14 cellular contexts compared by ENCODE assay signal in genomic region chr5:138054863-138055558, GRCh38. TPM values are rescaled to one million over a fixed set of nuclear protein-coding genes. Genes with fewer than 3 reads are reported as not detected.
DNase-seq lines count a peak whose midpoint lies in the region; ATAC-seq and TF ChIP-seq lines count a peak whose summit lies in the region.
"Had no signal": no experiment of that assay in that cellular context is flagged by ENCODE, and none has a peak within 500 bp of the region (broad histone marks: within the 10 kb centered on the region; RNA-seq: fewer than 3 reads in every experiment).

No MANE protein-coding gene starts in this region.

- no peaks in the 10 kb centered on the region for H4K20me1 ChIP-seq in PC-3 (ENCODE audit: low read length)

- H3K9me2 ChIP-seq in PC-3 (replicated peaks; ENCODE audit: low read length), result no peaks in the 10 kb centered on the region

- H3K4me1 ChIP-seq in spleen (no peaks in the 10 kb centered on the region), PC-3 (ENCODE audit: insufficient read depth, low read length) (no peaks in the 10 kb centered on the region)
- H3K4me1 ChIP-seq: BE2C had no signal

- H3K4me3 ChIP-seq in spleen (no peak overlapping the region), PC-3 (ENCODE audit: low read length) (no peak overlapping the region)

- no peaks in the 10 kb centered on the region for H3K36me3 Mint-ChIP-seq in nephron (ENCODE audit: low read depth)

- H3K9me3 Mint-ChIP-seq in nephron, result no peaks in the 10 kb centered on the region
- H3K9me3 Mint-ChIP-seq: activated T-helper 17 cell treated with anti-CD3 and anti-CD28 coated beads, Interleukin-2, amount 50 U/mL, for 72 hours had no signal

- no peak overlapping the region for H3K27ac Mint-ChIP-seq in nephron

- no TSS peak for BruUV-seq in PC-3 (replicated peaks; lab: Mats Ljungman, UMichigan)

- no peaks in the 10 kb centered on the region for H3K4me1 Mint-ChIP-seq in nephron

- H3K9me3 ChIP-seq in spleen (no peaks in the 10 kb centered on the region), PC-3 (ENCODE audit: low read length) (no peaks in the 10 kb centered on the region)
- H3K9me3 ChIP-seq: BE2C had no signal

- 45 to 54% (median 51%) methylated on average over 13 of the region's 13 CpGs for WGBS in spleen, 5 donors

- intact Hi-C loops in spleen (cut with DNase I; ENCODE audit: low total_unique reads), result no loop called here
- intact Hi-C loops in PC-3 (cut with micrococcal nuclease), result no loop called here

- no peak overlapping the region for H3K4me2 ChIP-seq in PC-3 (ENCODE audit: low read length)

- no peaks in the 10 kb centered on the region for H3K36me3 ChIP-seq in spleen
- H3K36me3 ChIP-seq in PC-3 (ENCODE audit: low read depth, low read length), result no peaks in the 10 kb centered on the region
- H3K36me3 ChIP-seq: BE2C had no signal

- H2AFZ ChIP-seq in PC-3 (ENCODE audit: low read length), result no peak overlapping the region

- TF ChIP-seq CTCF in nephron (IDR thresholded peaks at IDR 0.05; ENCODE audit: unreplicated experiment in 3 of 3) (no peak), spleen (IDR thresholded peaks at IDR 0.05 in 8 of 11, conservative IDR thresholded peaks at IDR 0.05 in 3 of 11) (no peak), PC-3 (conservative IDR thresholded peaks at IDR 0.05; ENCODE audit: low read depth, low read length) (no peak)

- CTCF ChIA-PET in PC-3 (lab: Charles Lee), result no interaction called here

- H3K27me3 ChIP-seq in spleen (replicated peaks in 1 of 7) (peaks cover 0 to 6% (median 0%) of the 10 kb centered on the region in 7 donors), PC-3 (ENCODE audit: low read length) (no peaks in the 10 kb centered on the region)
- H3K27me3 ChIP-seq: BE2C had no signal

- DNase-seq in Daoy (ENCODE audit: low read depth) (peak; percentile 18), NCI-H2227 treated with DMSO at 0.1 percent for 48 hours (lab: John Stamatoyannopoulos, UW) (peak; percentile 56), ecto neural progenitor cell (ENCODE audit: low spot score) (peak; percentile 55), spleen (no peak), PC-3 (no peak)
- no peak for DNase-seq in activated CD4-positive, alpha-beta T cell treated with anti-CD3 and anti-CD28 coated beads for 4 hours
- DNase-seq: activated CD4-positive, CD25-positive, alpha-beta regulatory T cell; BE2C; NCI-H2081 treated with DMSO at 0.1 percent for 48 hours had no signal

- no peak overlapping the region for H3K9ac ChIP-seq in PC-3 (ENCODE audit: low read length)

- TF ChIP-seq POLR2A in spleen (IDR thresholded peaks at IDR 0.05), result no peak

- no peaks in the 10 kb centered on the region for H3K79me2 ChIP-seq in PC-3 (ENCODE audit: low read length)

- H3K4me3 Mint-ChIP-seq in nephron, result peak overlapping the region in 2 of 3 experiments; percentile 31 to 37

- no peak for ATAC-seq in PC-3
- no peak for ATAC-seq in HG02759 (IDR thresholded peaks at IDR 0.05; ENCODE audit: unreplicated experiment)
- ATAC-seq: activated T-helper 17 cell treated with anti-CD3 and anti-CD28 coated beads, Interleukin-2, amount 50 U/mL, for 72 hours had no signal

- peaks cover 5% of the 10 kb centered on the region for H3K27me3 Mint-ChIP-seq in nephron (ENCODE audit: low read depth)
- H3K27me3 Mint-ChIP-seq: activated T-helper 17 cell treated with anti-CD3 and anti-CD28 coated beads, Interleukin-2, amount 50 U/mL, for 72 hours had no signal

- POLR2A ChIA-PET in PC-3 (lab: Charles Lee; ENCODE audit: unreplicated experiment), result no interaction called here

- H3K27ac ChIP-seq in spleen, result no peak overlapping the region
- no peak overlapping the region for H3K27ac ChIP-seq in PC-3 (ENCODE audit: low read length)

- H3F3A ChIP-seq in PC-3 (ENCODE audit: low read length, unreplicated experiment), result no peaks in the 10 kb centered on the region

RNA-seq across cellular contexts. Expression of gene FAM13B, which starts 22.1 kb away (rescaled TPM):
- 10.3 and 26.8 TPM in 2 replicates for total RNA-seq in Daoy (2014; rRNA removed; shearing (Covaris generic))
- total RNA-seq in spleen, result 10 to 100 TPM; 57.6 to 91.9 (median 67.6) TPM
- 10 to 100 TPM; 11.3 to 14.5 (median 11.5) TPM for polyA plus RNA-seq in spleen
- total RNA-seq in PC-3 (2014; rRNA removed), result 10.5 and 13.0 TPM in 2 replicates

RNA-seq across cellular contexts. Expression of gene WNT8A, which starts 28.8 kb away (rescaled TPM):
- total RNA-seq in Daoy (2014; rRNA removed; shearing (Covaris generic)), result not detected in 2 replicates
- under 1 TPM in 1 of 7 donors, not detected in 6; 0.60 TPM for total RNA-seq in spleen
- polyA plus RNA-seq in spleen, result under 1 TPM in 1 of 3 donors, not detected in 2; 0.05 TPM
- total RNA-seq in PC-3 (2014; rRNA removed), result not detected in 2 replicates
- total RNA-seq: activated T-helper 17 cell treated with anti-CD3 and anti-CD28 coated beads, Interleukin-2, amount 50 U/mL, for 72 hours; kidney epithelial cell; pulmonary artery endothelial cell had no signal

Comparison
In these comparisons a context has a peak if more than half of its experiments do, and no peak if none do; other contexts are left out.
1. DNase-seq: peak in Daoy (single experiment), NCI-H2227 treated with DMSO at 0.1 percent for 48 hours (single experiment) and ecto neural progenitor cell (single experiment); none in activated CD4-positive, alpha-beta T cell treated with anti-CD3 and anti-CD28 coated beads for 4 hours (0 of 2), spleen (single experiment) and PC-3 (single experiment).